8 cellular contexts compared by ENCODE assay signal in genomic region chr2:109348645-109349554, GRCh38.
A peak's percentile ranks its signal among the peaks of the same experiment; 100 is the strongest.
DNase-seq lines count a peak whose midpoint lies in the region; ATAC-seq lines count a peak whose summit lies in the region.

No MANE protein-coding gene starts in this region.

- H3K4me1 ChIP-seq in thymus (ENCODE audit: control insufficient read depth, insufficient read depth, low read length) = peaks cover 16% of the 10 kb centered on the region

- no peaks in the 10 kb centered on the region for H3K36me3 ChIP-seq in thymus (ENCODE audit: control insufficient read depth, insufficient read depth)

- no peak for ATAC-seq in GM18858 (IDR thresholded peaks at IDR 0.05; ENCODE audit: unreplicated experiment)

- H3K9me3 ChIP-seq in thymus (ENCODE audit: control insufficient read depth) = no peaks in the 10 kb centered on the region

- H3K27ac ChIP-seq in thymus (ENCODE audit: low read depth) = peak overlapping the region; percentile 74

- 10% methylated on average over 14 of the region's 14 CpGs for WGBS in thymus

- no peak overlapping the region for H3K4me3 ChIP-seq in thymus (ENCODE audit: low read length)

- DNase-seq in stimulated activated CD4-positive, alpha-beta T cell treated with anti-CD3 and anti-CD28 coated beads, Interleukin-15, amount 100 ng/mL, for 24 hours = peak; percentile 29
- DNase-seq in stimulated activated CD4-positive, alpha-beta T cell treated with anti-CD3 and anti-CD28 coated beads, Interleukin-12 subunit alpha, Interleukin-12 subunit beta, amount 100 ng/mL, for 4 hours = no peak
- DNase-seq in NCI-H2227 treated with DMSO at 0.1 percent for 48 hours (lab: John Stamatoyannopoulos, UW) = peak; percentile 40
- peak; percentile 30 to 65 for DNase-seq in dermis microvascular lymphatic vessel endothelial cell (ENCODE audit: low read depth in 2 of 2)
- no peak for DNase-seq in hepatic stellate cell (ENCODE audit: low spot score)
- no peak for DNase-seq in glomerular visceral epithelial cell (ENCODE audit: extremely low spot score)

- H3K27me3 ChIP-seq in thymus (ENCODE audit: control insufficient read depth, insufficient read depth) = no peaks in the 10 kb centered on the region

Comparison
In these comparisons a context has a peak if more than half of its experiments do, and no peak if none do; other contexts are left out.
1. DNase-seq: peak in stimulated activated CD4-positive, alpha-beta T cell treated with anti-CD3 and anti-CD28 coated beads, Interleukin-15, amount 100 ng/mL, for 24 hours (single experiment), NCI-H2227 treated with DMSO at 0.1 percent for 48 hours (single experiment) and dermis microvascular lymphatic vessel endothelial cell (2 of 2); none in stimulated activated CD4-positive, alpha-beta T cell treated with anti-CD3 and anti-CD28 coated beads, Interleukin-12 subunit alpha, Interleukin-12 subunit beta, amount 100 ng/mL, for 4 hours (single experiment), hepatic stellate cell (single experiment) and glomerular visceral epithelial cell (single experiment).